In the genomic region with DNA sequence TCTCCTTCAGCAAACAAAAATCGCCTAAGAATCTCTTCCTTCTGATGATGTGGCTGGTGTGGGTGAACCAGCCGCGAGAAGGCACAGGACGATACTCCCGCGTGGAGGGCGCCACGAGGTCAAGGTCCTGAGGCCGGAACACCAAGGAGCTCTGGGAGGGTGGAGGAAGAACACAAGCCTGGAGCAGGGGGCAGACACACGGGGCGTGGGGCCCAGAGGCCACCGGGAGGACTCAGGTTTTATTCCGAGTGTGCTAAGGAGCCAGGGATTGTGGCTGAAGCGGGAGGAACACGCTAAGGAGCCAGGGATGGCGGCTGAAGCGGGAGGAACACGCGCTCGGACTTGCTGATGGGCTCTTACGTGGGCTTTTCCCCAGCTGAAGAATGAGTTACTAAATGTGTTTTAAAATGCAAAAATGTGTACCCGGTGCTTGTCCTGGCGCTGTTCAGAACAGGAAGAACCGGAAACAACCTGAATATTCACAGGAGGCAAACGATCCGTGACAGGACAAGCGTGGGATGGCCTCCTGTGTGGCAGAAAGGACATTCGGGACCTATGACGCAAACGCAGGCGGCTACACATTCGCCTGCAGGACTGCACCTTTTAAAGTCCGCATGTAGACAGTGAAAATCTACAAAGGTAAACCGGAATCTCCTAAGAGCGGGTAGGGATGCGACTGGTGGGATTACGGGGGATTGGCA, we compare ENCODE assay signal across 20 cellular contexts.
DNase-seq lines count a peak whose midpoint lies in the region; ATAC-seq and TF ChIP-seq lines count a peak whose summit lies in the region.
"Had no signal": no experiment of that assay in that cellular context is flagged by ENCODE, and none has a peak within 500 bp of the region (broad histone marks: within the 10 kb centered on the region; RNA-seq: fewer than 3 reads in every experiment).

No MANE protein-coding gene starts in this region.

- H3K27ac Mint-ChIP-seq in WTC11, result peak overlapping the region; percentile 91
- peak overlapping the region in 2 of 10 donors; percentile 27 to 34 for H3K27ac Mint-ChIP-seq in naive thymus-derived CD8-positive, alpha-beta T cell
- H3K27ac Mint-ChIP-seq: activated naive CD8-positive, alpha-beta T cell treated with anti-CD3 and anti-CD28 coated beads, Interleukin-2, amount 50 U/mL, for 24 hours; activated T-helper 2 cell treated with anti-CD3 and anti-CD28 coated beads, Interferon-gamma antibody, Interleukin-2, Interleukin-4, amounts not matched to agents 10 μg/mL and 5 μg/mL and 100 μg/mL, durations not matched to agents 14 hours and 24 hours and 36 hours had no signal

- H3K4me3 ChIP-seq in kidney epithelial cell (ENCODE audit: low read depth, low read length) (no peak overlapping the region), thymus (ENCODE audit: low read length) (no peak overlapping the region), vagina (no peak overlapping the region)
- H3K4me3 ChIP-seq: breast epithelium, esophagus muscularis mucosa, upper lobe of left lung had no signal

- H3K36me3 ChIP-seq in kidney epithelial cell (ENCODE audit: control insufficient read depth, insufficient read depth, low read length) (no peaks in the 10 kb centered on the region), thymus (ENCODE audit: control insufficient read depth, insufficient read depth) (peaks cover 25% of the 10 kb centered on the region), vagina (no peaks in the 10 kb centered on the region)
- H3K36me3 ChIP-seq: breast epithelium had no signal

- no peaks in the 10 kb centered on the region for H3K9me3 ChIP-seq in thymus (ENCODE audit: control insufficient read depth)
- H3K9me3 ChIP-seq in vagina, result no peaks in the 10 kb centered on the region
- H3K9me3 ChIP-seq: breast epithelium, esophagus muscularis mucosa, upper lobe of left lung had no signal

- H3K27me3 ChIP-seq in kidney epithelial cell (ENCODE audit: control insufficient read depth, insufficient read depth, low read length) (no peaks in the 10 kb centered on the region), thymus (ENCODE audit: control insufficient read depth, insufficient read depth) (no peaks in the 10 kb centered on the region), vagina (no peaks in the 10 kb centered on the region)
- H3K27me3 ChIP-seq: breast epithelium, esophagus muscularis mucosa, upper lobe of left lung had no signal

- intact Hi-C loops in vagina (cut with DNase I), result no loop called here

- no peaks in the 10 kb centered on the region for H3K9me3 Mint-ChIP-seq in WTC11
- H3K9me3 Mint-ChIP-seq in naive thymus-derived CD8-positive, alpha-beta T cell, result no peaks in the 10 kb centered on the region
- H3K9me3 Mint-ChIP-seq: activated naive CD8-positive, alpha-beta T cell treated with anti-CD3 and anti-CD28 coated beads, Interleukin-2, amount 50 U/mL, for 24 hours; activated T-helper 2 cell treated with anti-CD3 and anti-CD28 coated beads, Interferon-gamma antibody, Interleukin-2, Interleukin-4, amounts not matched to agents 10 μg/mL and 5 μg/mL and 100 μg/mL, durations not matched to agents 14 hours and 24 hours and 36 hours had no signal

- WGBS in thymus, result 92% methylated on average over 37 of the region's 37 CpGs

- CTCF ChIA-PET in WTC11 (lab: Charles Lee), result no interaction called here

- peaks cover 14% of the 10 kb centered on the region; the same call in 1 of the 2 replicates for H3K36me3 Mint-ChIP-seq in WTC11
- H3K36me3 Mint-ChIP-seq in naive thymus-derived CD8-positive, alpha-beta T cell, result peaks cover 0 to 34% (median 9%) of the 10 kb centered on the region in 3 donors

- no peak for ATAC-seq in WTC11
- no peak for ATAC-seq in naive thymus-derived CD8-positive, alpha-beta T cell
- ATAC-seq: activated naive CD8-positive, alpha-beta T cell treated with anti-CD3 and anti-CD28 coated beads, Interleukin-2, amount 50 U/mL, for 24 hours; HCT116; sciatic nerve had no signal

- peak overlapping the region; percentile 64 for H3K27ac ChIP-seq in thymus (ENCODE audit: low read depth)
- no peak overlapping the region for H3K27ac ChIP-seq in vagina
- H3K27ac ChIP-seq: breast epithelium, esophagus muscularis mucosa, HL-60, upper lobe of left lung had no signal

- H3K4me3 Mint-ChIP-seq in WTC11, result no peak overlapping the region
- no peak overlapping the region for H3K4me3 Mint-ChIP-seq in naive thymus-derived CD8-positive, alpha-beta T cell
- H3K4me3 Mint-ChIP-seq: activated naive CD8-positive, alpha-beta T cell treated with anti-CD3 and anti-CD28 coated beads, Interleukin-2, amount 50 U/mL, for 24 hours had no signal

- TF ChIP-seq POLR2A in vagina (IDR thresholded peaks at IDR 0.05), result no peak

- DNase-seq in NCI-H510A treated with DMSO at 0.1 percent for 48 hours (lab: John Stamatoyannopoulos, UW) (peak; percentile 39), NCI-H510A (lab: John Stamatoyannopoulos, UW) (no peak), WTC11 (ENCODE audit: low spot score) (no peak), kidney epithelial cell (ENCODE audit: low read depth) (peak; percentile 38), vagina (ENCODE audit: extremely low spot score in 2 of 2) (no peak), HUDEP-2 (lab: John Stamatoyannopoulos, UW; ENCODE audit: unreplicated experiment in 76 of 76) (no peak)
- no peak for DNase-seq in naive thymus-derived CD8-positive, alpha-beta T cell
- DNase-seq: activated naive CD8-positive, alpha-beta T cell treated with anti-CD3 and anti-CD28 coated beads, Interleukin-2, amount 50 U/mL, for 24 hours; GDM1; MV-4-11; NCI-H187; stimulated activated naive CD4-positive, alpha-beta T cell treated with Interleukin-2 at 50 U/mL for 16 hours had no signal

- peaks cover 11% of the 10 kb centered on the region for H3K4me1 Mint-ChIP-seq in WTC11
- peaks cover 0 to 11% (median 4%) of the 10 kb centered on the region in 4 donors for H3K4me1 Mint-ChIP-seq in naive thymus-derived CD8-positive, alpha-beta T cell
- H3K4me1 Mint-ChIP-seq: activated naive CD8-positive, alpha-beta T cell treated with anti-CD3 and anti-CD28 coated beads, Interleukin-2, amount 50 U/mL, for 24 hours had no signal

- TF ChIP-seq CTCF in WTC11 (IDR thresholded peaks at IDR 0.05), result no peak
- TF ChIP-seq CTCF in kidney epithelial cell (IDR thresholded peaks at IDR 0.05; ENCODE audit: insufficient read depth, low read length, poor library complexity, severe bottlenecking), result no peak
- TF ChIP-seq CTCF in vagina (IDR thresholded peaks at IDR 0.05), result no peak

- POLR2A ChIA-PET in WTC11 (lab: Charles Lee), result no interaction called here
- POLR2A ChIA-PET in naive thymus-derived CD8-positive, alpha-beta T cell (lab: Charles Lee), result no interaction called here

- no peaks in the 10 kb centered on the region; the same call in 1 of the 2 replicates for H3K27me3 Mint-ChIP-seq in WTC11 (ENCODE audit: low read depth)
- no peaks in the 10 kb centered on the region for H3K27me3 Mint-ChIP-seq in naive thymus-derived CD8-positive, alpha-beta T cell
- H3K27me3 Mint-ChIP-seq: activated naive CD8-positive, alpha-beta T cell treated with anti-CD3 and anti-CD28 coated beads, Interleukin-2, amount 50 U/mL, for 24 hours had no signal

- H3K4me1 ChIP-seq in thymus (ENCODE audit: control insufficient read depth, insufficient read depth, low read length) (peaks cover 20% of the 10 kb centered on the region), vagina (no peaks in the 10 kb centered on the region)
- H3K4me1 ChIP-seq: breast epithelium had no signal

TF ChIP-seq in WTC11, 78 proteins besides CTCF, POLR2A, EP300 and RAD21 (continues in another document):
- TF ChIP-seq NR3C1 (CRISPR knock-in tag; conservative IDR thresholded peaks at IDR 0.05; ENCODE audit: low read depth) (no peak), PREB (CRISPR knock-in tag; IDR thresholded peaks at IDR 0.05; ENCODE audit: borderline replicate concordance) (no peak), ESRRA (CRISPR knock-in tag; IDR thresholded peaks at IDR 0.05; ENCODE audit: borderline replicate concordance) (no peak), HMGA2 (CRISPR knock-in tag; IDR thresholded peaks at IDR 0.05) (no peak), ELF4 (CRISPR knock-in tag; IDR thresholded peaks at IDR 0.05; ENCODE audit: low read depth) (no peak), ZNF263 (CRISPR knock-in tag; IDR thresholded peaks at IDR 0.05; ENCODE audit: low read depth) (no peak), E2F1 (CRISPR knock-in tag; IDR thresholded peaks at IDR 0.05) (no peak)
- TF ChIP-seq, protein P1, sequence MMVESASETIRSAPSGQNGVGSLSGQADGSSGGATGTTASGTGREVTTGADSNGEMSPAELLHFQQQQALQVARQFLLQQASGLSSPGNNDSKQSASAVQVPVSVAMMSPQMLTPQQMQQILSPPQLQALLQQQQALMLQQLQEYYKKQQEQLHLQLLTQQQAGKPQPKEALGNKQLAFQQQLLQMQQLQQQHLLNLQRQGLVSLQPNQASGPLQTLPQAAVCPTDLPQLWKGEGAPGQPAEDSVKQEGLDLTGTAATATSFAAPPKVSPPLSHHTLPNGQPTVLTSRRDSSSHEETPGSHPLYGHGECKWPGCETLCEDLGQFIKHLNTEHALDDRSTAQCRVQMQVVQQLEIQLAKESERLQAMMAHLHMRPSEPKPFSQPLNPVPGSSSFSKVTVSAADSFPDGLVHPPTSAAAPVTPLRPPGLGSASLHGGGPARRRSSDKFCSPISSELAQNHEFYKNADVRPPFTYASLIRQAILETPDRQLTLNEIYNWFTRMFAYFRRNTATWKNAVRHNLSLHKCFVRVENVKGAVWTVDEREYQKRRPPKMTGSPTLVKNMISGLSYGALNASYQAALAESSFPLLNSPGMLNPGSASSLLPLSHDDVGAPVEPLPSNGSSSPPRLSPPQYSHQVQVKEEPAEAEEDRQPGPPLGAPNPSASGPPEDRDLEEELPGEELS (CRISPR knock-in tag; IDR thresholded peaks at IDR 0.05), result no peak

Comparison
In these comparisons a context has a peak if more than half of its experiments do, and no peak if none do; other contexts are left out.
1. DNase-seq: peak in NCI-H510A treated with DMSO at 0.1 percent for 48 hours (single experiment) and kidney epithelial cell (single experiment); none in NCI-H510A (single experiment), WTC11 (single experiment), naive thymus-derived CD8-positive, alpha-beta T cell (0 of 10), vagina (0 of 2) and HUDEP-2 (0 of 76).